ENCODE assay signal across 17 cellular contexts in genomic region chr15:77988386-77989301, GRCh38.
DNase-seq lines count a peak whose midpoint lies in the region; ATAC-seq and TF ChIP-seq lines count a peak whose summit lies in the region.
"Had no signal": no experiment of that assay in that cellular context is flagged by ENCODE, and none has a peak within 500 bp of the region (broad histone marks: within the 10 kb centered on the region; RNA-seq: fewer than 3 reads in every experiment).

No MANE protein-coding gene starts in this region.

- H3K9me3 ChIP-seq in right cardiac atrium (ENCODE audit: control insufficient read depth, low read length) (no peaks in the 10 kb centered on the region), heart right ventricle (no peaks in the 10 kb centered on the region), T-helper 17 cell (ENCODE audit: control insufficient read depth, low read length, poor library complexity, severe bottlenecking) (no peaks in the 10 kb centered on the region), upper lobe of right lung (no peaks in the 10 kb centered on the region)
- H3K9me3 ChIP-seq: prostate gland had no signal

- H3K36me3 Mint-ChIP-seq in T-helper 17 cell (ENCODE audit: low read depth), result no peaks in the 10 kb centered on the region

- peak overlapping the region; percentile 41 for H3K4me3 Mint-ChIP-seq in T-helper 17 cell

- TF ChIP-seq CTCF in heart right ventricle (IDR thresholded peaks at IDR 0.05), result no peak
- no peak for TF ChIP-seq CTCF in upper lobe of right lung (IDR thresholded peaks at IDR 0.05)

- intact Hi-C loops in right cardiac atrium (cut with DNase I) (no loop called here), heart right ventricle (cut with DNase I) (no loop called here), upper lobe of right lung (cut with DNase I) (no loop called here)

- H3K4me3 ChIP-seq in right cardiac atrium (ENCODE audit: low read length) (no peak overlapping the region), heart right ventricle (no peak overlapping the region), upper lobe of right lung (no peak overlapping the region)
- H3K4me3 ChIP-seq: prostate gland had no signal

- H3K27me3 ChIP-seq in right cardiac atrium (ENCODE audit: control insufficient read depth, insufficient read depth) (no peaks in the 10 kb centered on the region), heart right ventricle (no peaks in the 10 kb centered on the region), upper lobe of right lung (no peaks in the 10 kb centered on the region)

- ATAC-seq in right cardiac atrium (no peak), heart right ventricle (no peak), T-helper 17 cell (no peak), upper lobe of right lung (no peak), GM21717 (IDR thresholded peaks at IDR 0.05; ENCODE audit: unreplicated experiment) (no peak)

- no peak overlapping the region for H3K27ac ChIP-seq in right cardiac atrium (ENCODE audit: low read length)
- H3K27ac ChIP-seq in heart right ventricle, result no peak overlapping the region
- no peak overlapping the region for H3K27ac ChIP-seq in upper lobe of right lung
- H3K27ac ChIP-seq: KMS-11, prostate gland, VCaP had no signal

- peaks cover 20% of the 10 kb centered on the region for H3K4me1 Mint-ChIP-seq in T-helper 17 cell

- H3K36me3 ChIP-seq in heart right ventricle (peaks cover 0 to 5% (median 0%) of the 10 kb centered on the region in 9 donors), upper lobe of right lung (no peaks in the 10 kb centered on the region)
- H3K36me3 ChIP-seq: prostate gland had no signal

- H3K27me3 Mint-ChIP-seq in T-helper 17 cell, result no peaks in the 10 kb centered on the region

- H3K4me1 ChIP-seq in right cardiac atrium (ENCODE audit: control insufficient read depth, insufficient read depth, low read length) (peaks cover 19% of the 10 kb centered on the region), heart right ventricle (peaks cover 17 to 48% (median 37%) of the 10 kb centered on the region in 9 donors), upper lobe of right lung (peaks cover 24% of the 10 kb centered on the region)
- H3K4me1 ChIP-seq: prostate gland had no signal

- DNase-seq in right cardiac atrium, result peak in 2 of 3 donors; percentile 52 to 64
- no peak for DNase-seq in heart right ventricle
- no peak for DNase-seq in T-helper 17 cell
- DNase-seq in mesenteric fat pad (ENCODE audit: low spot score), result peak; percentile 88
- DNase-seq in upper lobe of right lung, result peak; percentile 63
- DNase-seq in C1 segment of cervical spinal cord (lab: John Stamatoyannopoulos, UW), result no peak
- DNase-seq: activated naive CD4-positive, alpha-beta T cell; AML-193; effector CD8-positive, alpha-beta T cell; hippocampal formation; kidney glomerular epithelial cell; NCI-H1105; NCI-H226 had no signal

- WGBS in right cardiac atrium, result 77% methylated on average over 31 of the region's 31 CpGs
- 82 to 84% methylated on average over 31 of the region's 31 CpGs for WGBS in heart right ventricle, 2 donors

- H3K27ac Mint-ChIP-seq in T-helper 17 cell, result no peak overlapping the region

Comparison
In these comparisons a context has a peak if more than half of its experiments do, and no peak if none do; other contexts are left out.
1. DNase-seq: peak in right cardiac atrium (2 of 3), mesenteric fat pad (single experiment) and upper lobe of right lung (single experiment); none in heart right ventricle (0 of 2), T-helper 17 cell (0 of 3) and C1 segment of cervical spinal cord (0 of 14).